12 cellular contexts compared by ENCODE assay signal in the genomic region with DNA sequence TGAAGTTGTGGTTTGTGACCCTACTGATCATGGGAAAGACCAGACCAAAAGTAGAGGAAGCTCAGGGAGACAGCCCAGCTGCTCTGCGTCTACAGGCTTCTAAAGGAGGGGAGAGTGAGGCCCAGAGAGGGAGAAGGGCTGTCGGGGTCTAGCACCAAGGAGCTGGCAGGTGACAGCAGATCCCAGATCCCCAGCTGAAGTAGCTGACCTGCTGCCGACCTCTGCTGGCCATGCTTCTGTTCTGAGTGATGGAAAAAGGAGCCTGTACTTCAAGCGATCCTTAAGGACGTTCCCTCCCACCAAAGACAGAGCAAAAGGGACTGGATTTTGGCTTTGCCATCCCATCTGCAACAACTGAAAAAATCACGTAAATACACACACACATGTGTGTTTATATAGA. TPM values are rescaled to one million over a fixed set of nuclear protein-coding genes. Genes with fewer than 3 reads are reported as not detected.
A peak's percentile ranks its signal among the peaks of the same experiment; 100 is the strongest.
DNase-seq lines count a peak whose midpoint lies in the region; ATAC-seq and TF ChIP-seq lines count a peak whose summit lies in the region.
"Had no signal": no experiment of that assay in that cellular context is flagged by ENCODE, and none has a peak within 500 bp of the region (broad histone marks: within the 10 kb centered on the region; RNA-seq: fewer than 3 reads in every experiment).

No MANE protein-coding gene starts in this region.

- no peak overlapping the region for H3K4me3 Mint-ChIP-seq in MCF 10A (ENCODE audit: unreplicated experiment)
- H3K4me3 Mint-ChIP-seq in stimulated activated effector memory CD8-positive, alpha-beta T cell treated with anti-CD3 and anti-CD28 coated beads, Interleukin-12 subunit alpha, Interleukin-12 subunit beta, amount 100 ng/mL, for 72 hours: peak overlapping the region; percentile 72

- H3K9ac ChIP-seq in mammary epithelial cell (ENCODE audit: insufficient read depth, low read length): no peak overlapping the region

- H3K27ac Mint-ChIP-seq in MCF 10A (ENCODE audit: low read depth, unreplicated experiment): no peak overlapping the region
- H3K27ac Mint-ChIP-seq in stimulated activated effector memory CD8-positive, alpha-beta T cell treated with anti-CD3 and anti-CD28 coated beads, Interleukin-12 subunit alpha, Interleukin-12 subunit beta, amount 100 ng/mL, for 72 hours: no peak overlapping the region

- ATAC-seq in stimulated activated effector memory CD8-positive, alpha-beta T cell treated with anti-CD3 and anti-CD28 coated beads, Interleukin-12 subunit alpha, Interleukin-12 subunit beta, amount 100 ng/mL, for 72 hours: no peak
- ATAC-seq in GM21526 (IDR thresholded peaks at IDR 0.05; ENCODE audit: low FRiP score, unreplicated experiment): no peak

- H2AFZ ChIP-seq in mammary epithelial cell (ENCODE audit: low read depth, low read length): no peak overlapping the region

- H3K9me3 ChIP-seq in mammary epithelial cell (replicated peaks; ENCODE audit: insufficient read depth, low read length): no peaks in the 10 kb centered on the region

- peak; percentile 6 for TF ChIP-seq CTCF in MCF 10A (IDR thresholded peaks at IDR 0.05; ENCODE audit: unreplicated experiment)
- no peak for TF ChIP-seq CTCF in mammary epithelial cell (conservative IDR thresholded peaks at IDR 0.05 in 1 of 2, IDR thresholded peaks at IDR 0.05 in 1 of 2; ENCODE audit: extremely low read depth in 1 of 2, insufficient read depth in 1 of 2, low read depth in 1 of 2, low read length in 2 of 2)
- no peak for TF ChIP-seq CTCF in fibroblast of the aortic adventitia (IDR thresholded peaks at IDR 0.05; ENCODE audit: insufficient read depth, low read length)

- CTCF ChIA-PET in MCF 10A (lab: Yijun Ruan, JAX) (interaction anchor here (0.7 to 1.3 kb wide), 2 partner anchors 30 to 97 kb away, joined by 3 read pairs; no protein-coding TSS in a partner anchor), mammary epithelial cell (lab: Charles Lee; ENCODE audit: low non-redundant PET) (interaction anchor here (0.5 kb wide), 1 partner anchor 14 kb away, joined by 3 read pairs; no protein-coding TSS in a partner anchor)

- no peaks in the 10 kb centered on the region for H3K36me3 Mint-ChIP-seq in MCF 10A (ENCODE audit: insufficient read depth, unreplicated experiment)
- no peaks in the 10 kb centered on the region for H3K36me3 Mint-ChIP-seq in stimulated activated effector memory CD8-positive, alpha-beta T cell treated with anti-CD3 and anti-CD28 coated beads, Interleukin-12 subunit alpha, Interleukin-12 subunit beta, amount 100 ng/mL, for 72 hours

- POLR2A ChIA-PET in MCF 10A (lab: Yijun Ruan, JAX): no interaction called here

- H3K4me3 ChIP-seq in mammary epithelial cell (replicated peaks in 1 of 3; ENCODE audit: insufficient read depth in 1 of 3, low read depth in 2 of 3, low read length in 3 of 3) (no peak overlapping the region), fibroblast of the aortic adventitia (ENCODE audit: low read depth, low read length) (no peak overlapping the region)

- H3K27me3 ChIP-seq in mammary epithelial cell (ENCODE audit: insufficient read depth, low read length): peaks cover 3% of the 10 kb centered on the region

- peaks cover 43% of the 10 kb centered on the region for H3K27me3 Mint-ChIP-seq in MCF 10A (ENCODE audit: insufficient read depth, unreplicated experiment)

- no peaks in the 10 kb centered on the region for H4K20me1 ChIP-seq in mammary epithelial cell (ENCODE audit: insufficient read depth, low read length)

- BruUV-seq in MCF 10A (replicated peaks; lab: Mats Ljungman, UMichigan) (no TSS peak), mammary epithelial cell (replicated peaks; lab: Mats Ljungman, UMichigan) (no TSS peak)

- dilution Hi-C loops in mammary epithelial cell (cut with HindIII; ENCODE audit: low sequenced_read_pairs): loop anchor here (10.0 kb wide), 1 partner anchor 554 kb away; no protein-coding TSS in a partner anchor

- no peak overlapping the region for H3K4me2 ChIP-seq in mammary epithelial cell (ENCODE audit: insufficient read depth, low read depth, low read length)

- intact Hi-C loops in MCF 10A (cut with micrococcal nuclease) (no loop called here), mammary epithelial cell (cut with micrococcal nuclease) (loop anchor here (5.0 kb wide), 1 partner anchor 96 kb away; no protein-coding TSS in a partner anchor)

- WGBS in mammary epithelial cell (ENCODE audit: low coverage, missing lambda C conversion rate): 81% methylated on average over 6 of the region's 6 CpGs

- no peaks in the 10 kb centered on the region for H3K4me1 Mint-ChIP-seq in MCF 10A (ENCODE audit: insufficient read depth, unreplicated experiment)
- H3K4me1 Mint-ChIP-seq in stimulated activated effector memory CD8-positive, alpha-beta T cell treated with anti-CD3 and anti-CD28 coated beads, Interleukin-12 subunit alpha, Interleukin-12 subunit beta, amount 100 ng/mL, for 72 hours: peaks cover 11% of the 10 kb centered on the region

- in situ Hi-C loops in mammary epithelial cell (cut with MboI; ENCODE audit: low sequenced_read_pairs in 2 of 2): loop anchor here in 1 of 2 donors (25.0 kb wide), 1 partner anchor 306 kb away; a partner anchor contains a TSS

- H3K79me2 ChIP-seq in mammary epithelial cell (ENCODE audit: insufficient read depth, low read length): no peaks in the 10 kb centered on the region

- DNase-seq in MCF 10A (ENCODE audit: unreplicated experiment) (peak; percentile 13), mammary epithelial cell (no peak), RKO (ENCODE audit: low spot score) (peak; percentile 49), fibroblast of the aortic adventitia (ENCODE audit: low read depth) (peak; percentile 11), NCI-H146 (lab: John Stamatoyannopoulos, UW) (no peak)
- no peak for DNase-seq in stimulated activated effector memory CD8-positive, alpha-beta T cell treated with anti-CD3 and anti-CD28 coated beads, Interleukin-12 subunit alpha, Interleukin-12 subunit beta, amount 100 ng/mL, for 72 hours (ENCODE audit: low spot score in 2 of 2)
- no peak for DNase-seq in NK-92 treated with Interleukin-12 subunit alpha and Interleukin-12 subunit beta, amount 100 ng/mL, for 24 hours (lab: John Stamatoyannopoulos, UW)
- DNase-seq: GOT3, NCI-H2029 treated with DMSO at 0.1 percent for 48 hours had no signal

- no peak overlapping the region for H3K27ac ChIP-seq in mammary epithelial cell (ENCODE audit: insufficient read depth, low read depth, low read length)

- no peaks in the 10 kb centered on the region for H3K9me3 Mint-ChIP-seq in MCF 10A (ENCODE audit: unreplicated experiment)
- H3K9me3 Mint-ChIP-seq in stimulated activated effector memory CD8-positive, alpha-beta T cell treated with anti-CD3 and anti-CD28 coated beads, Interleukin-12 subunit alpha, Interleukin-12 subunit beta, amount 100 ng/mL, for 72 hours: no peaks in the 10 kb centered on the region

- no peaks in the 10 kb centered on the region for H3K36me3 ChIP-seq in mammary epithelial cell (ENCODE audit: insufficient read depth, low read length)

- H3K4me1 ChIP-seq in mammary epithelial cell (ENCODE audit: insufficient read depth, low read length): peaks cover 5% of the 10 kb centered on the region

RNA-seq across cellular contexts. Expression of a gene that starts 22.7 kb away (rescaled TPM):
- 23.7 and 27.7 TPM in 2 replicates for total RNA-seq in MCF 10A (2022)
- 10 to 100 TPM; 14.8 to 21.3 TPM for total RNA-seq in mammary epithelial cell
- polyA plus RNA-seq in mammary epithelial cell: 12.3 TPM
- 22.2 TPM for polyA minus RNA-seq in mammary epithelial cell
- total RNA-seq in fibroblast of the aortic adventitia (ENCODE audit: low replicate concordance): 7.1 and 9.2 TPM in 2 replicates

RNA-seq across cellular contexts. Expression of a gene that starts 35.6 kb away (rescaled TPM):
- total RNA-seq in MCF 10A (2022) (not detected in 2 replicates), mammary epithelial cell (under 1 TPM in 1 of 2 donors, not detected in 1; 0.05 TPM), fibroblast of the aortic adventitia (ENCODE audit: low replicate concordance) (under 0.01 TPM in 1 of 2 replicates, not detected in the other)
- not detected for polyA plus RNA-seq in mammary epithelial cell
- polyA minus RNA-seq in mammary epithelial cell: not detected
- total RNA-seq: renal cortical epithelial cell, SK-MEL-5 had no signal

RNA-seq across cellular contexts. Expression of a gene that starts 59.0 kb away (rescaled TPM):
- total RNA-seq in MCF 10A (2022): 15.5 and 16.4 TPM in 2 replicates
- 10 to 100 TPM; 34.3 to 34.4 TPM for total RNA-seq in mammary epithelial cell
- polyA plus RNA-seq in mammary epithelial cell: 9.1 TPM
- polyA minus RNA-seq in mammary epithelial cell: 2.2 TPM
- 25.9 and 48.5 TPM in 2 replicates for total RNA-seq in fibroblast of the aortic adventitia (ENCODE audit: low replicate concordance)

Comparison
In these comparisons a context has a peak if more than half of its experiments do, and no peak if none do; other contexts are left out.
1. DNase-seq: peak in MCF 10A (single experiment), RKO (single experiment) and fibroblast of the aortic adventitia (single experiment); none in mammary epithelial cell (single experiment), stimulated activated effector memory CD8-positive, alpha-beta T cell treated with anti-CD3 and anti-CD28 coated beads, Interleukin-12 subunit alpha, Interleukin-12 subunit beta, amount 100 ng/mL, for 72 hours (0 of 2), NK-92 treated with Interleukin-12 subunit alpha and Interleukin-12 subunit beta, amount 100 ng/mL, for 24 hours (single experiment) and NCI-H146 (single experiment).